In genomic region chr5:145946112-145946861, GRCh38 we compare ENCODE assay signal across 11 cellular contexts. TPM values are rescaled to one million over a fixed set of nuclear protein-coding genes. Genes with fewer than 3 reads are reported as not detected.
A peak's percentile ranks its signal among the peaks of the same experiment; 100 is the strongest.
DNase-seq lines count a peak whose midpoint lies in the region; ATAC-seq and TF ChIP-seq lines count a peak whose summit lies in the region.
"Had no signal": no experiment of that assay in that cellular context is flagged by ENCODE, and none has a peak within 500 bp of the region (broad histone marks: within the 10 kb centered on the region; RNA-seq: fewer than 3 reads in every experiment).

No MANE protein-coding gene starts in this region.

- no peak overlapping the region for H3K4me3 Mint-ChIP-seq in activated CD4-positive, alpha-beta T cell treated with anti-CD3 and anti-CD28 coated beads, Interleukin-2, amount 10 ng/mL, durations not matched to agents 24 days and 14 days
- H3K4me3 Mint-ChIP-seq in CD4-positive, alpha-beta memory T cell: no peak overlapping the region

- no peaks in the 10 kb centered on the region for H3K9me3 ChIP-seq in fibroblast of lung (ENCODE audit: control insufficient read depth, insufficient read depth, low read depth, low read length)
- no peaks in the 10 kb centered on the region for H3K9me3 ChIP-seq in transverse colon
- no peaks in the 10 kb centered on the region for H3K9me3 ChIP-seq in CD4-positive, alpha-beta memory T cell (ENCODE audit: control insufficient read depth in 1 of 2, low read length in 2 of 2)
- H3K9me3 ChIP-seq: BLaER1 had no signal

- peaks cover 26% of the 10 kb centered on the region for H3K4me1 Mint-ChIP-seq in activated CD4-positive, alpha-beta T cell treated with anti-CD3 and anti-CD28 coated beads, Interleukin-2, amount 10 ng/mL, durations not matched to agents 24 days and 14 days
- peaks cover 0 to 3% (median 0%) of the 10 kb centered on the region in 4 donors for H3K4me1 Mint-ChIP-seq in CD4-positive, alpha-beta memory T cell

- POLR2A ChIA-PET in CD4-positive, alpha-beta memory T cell (lab: Charles Lee; ENCODE audit: partially characterized antibody): no interaction called here

- H3K27me3 Mint-ChIP-seq in activated CD4-positive, alpha-beta T cell treated with anti-CD3 and anti-CD28 coated beads, Interleukin-2, amount 10 ng/mL, durations not matched to agents 24 days and 14 days: peaks cover 29% of the 10 kb centered on the region
- no peaks in the 10 kb centered on the region for H3K27me3 Mint-ChIP-seq in CD4-positive, alpha-beta memory T cell

- H3K36me3 Mint-ChIP-seq in activated CD4-positive, alpha-beta T cell treated with anti-CD3 and anti-CD28 coated beads, Interleukin-2, amount 10 ng/mL, durations not matched to agents 24 days and 14 days (ENCODE audit: low read depth): no peaks in the 10 kb centered on the region
- H3K36me3 Mint-ChIP-seq in CD4-positive, alpha-beta memory T cell: no peaks in the 10 kb centered on the region

- CTCF ChIA-PET in CD4-positive, alpha-beta memory T cell (lab: Charles Lee; ENCODE audit: partially characterized antibody): no interaction called here

- TF ChIP-seq CTCF in fibroblast of lung (conservative IDR thresholded peaks at IDR 0.05 in 1 of 2, IDR thresholded peaks at IDR 0.05 in 1 of 2; ENCODE audit: low read depth in 1 of 2, low read length in 2 of 2) (no peak), transverse colon (IDR thresholded peaks at IDR 0.05) (no peak)

- H3K9me3 Mint-ChIP-seq in activated CD4-positive, alpha-beta T cell treated with anti-CD3 and anti-CD28 coated beads, Interleukin-2, amount 10 ng/mL, durations not matched to agents 24 days and 14 days: no peaks in the 10 kb centered on the region
- H3K9me3 Mint-ChIP-seq in CD4-positive, alpha-beta memory T cell: no peaks in the 10 kb centered on the region

- DNase-seq in activated CD4-positive, alpha-beta T cell treated with anti-CD3 and anti-CD28 coated beads, Interleukin-2, amount 10 ng/mL, durations not matched to agents 24 days and 14 days: peak; percentile 74
- no peak for DNase-seq in activated CD4-positive, alpha-beta T cell treated with anti-CD3 and anti-CD28 coated beads for 4 hours
- DNase-seq in RKO (ENCODE audit: low spot score) (peak; percentile 90), fibroblast of lung (ENCODE audit: low read depth in 2 of 2) (peak; percentile 71 to 98), transverse colon (no peak), substantia nigra (lab: John Stamatoyannopoulos, UW) (no peak)
- DNase-seq in CD4-positive, alpha-beta memory T cell: no peak

- H3K4me3 ChIP-seq in fibroblast of lung (replicated peaks in 1 of 4; ENCODE audit: control extremely low read depth in 1 of 4, insufficient read depth in 1 of 4, low read depth in 3 of 4, low read length in 4 of 4): no peak overlapping the region
- no peak overlapping the region for H3K4me3 ChIP-seq in transverse colon
- no peak overlapping the region for H3K4me3 ChIP-seq in CD4-positive, alpha-beta memory T cell (ENCODE audit: low read length in 2 of 2)
- H3K4me3 ChIP-seq: BLaER1, skin epidermis had no signal

- no peak overlapping the region for H3K4me2 ChIP-seq in fibroblast of lung (ENCODE audit: extremely low read depth, insufficient read depth, low read length)
- H3K4me2 ChIP-seq: BLaER1 had no signal

- TF ChIP-seq EP300 in transverse colon (IDR thresholded peaks at IDR 0.05; ENCODE audit: low read depth): no peak

- TF ChIP-seq POLR2A in transverse colon (IDR thresholded peaks at IDR 0.05): no peak

- no peak overlapping the region for H3K9ac ChIP-seq in fibroblast of lung (ENCODE audit: insufficient read depth, low read length)
- H3K9ac ChIP-seq: BLaER1 had no signal

- intact Hi-C loops in activated CD4-positive, alpha-beta T cell treated with anti-CD3 and anti-CD28 coated beads, Interleukin-2, amount 10 ng/mL, durations not matched to agents 24 days and 14 days (cut with micrococcal nuclease): loop anchor here (1.0 to 10.0 kb wide), 6 partner anchors 9 to 1755 kb away; partner anchors contain the start of gene PRELID2
- intact Hi-C loops in transverse colon (cut with DNase I; ENCODE audit: low total_unique reads): no loop called here
- intact Hi-C loops in CD4-positive, alpha-beta memory T cell (cut with micrococcal nuclease): no loop called here

- no peaks in the 10 kb centered on the region for H4K20me1 ChIP-seq in fibroblast of lung (ENCODE audit: control insufficient read depth, extremely low read depth, insufficient read depth, low read length)
- H4K20me1 ChIP-seq: BLaER1 had no signal

- 71 to 79% methylated on average over 3 to 4 of the region's 4 CpGs for WGBS in transverse colon (ENCODE audit: low coverage in 1 of 2), 2 donors

- H3K27me3 ChIP-seq in fibroblast of lung (ENCODE audit: control insufficient read depth, insufficient read depth, low read length) (no peaks in the 10 kb centered on the region), transverse colon (no peaks in the 10 kb centered on the region)
- H3K27me3 ChIP-seq in CD4-positive, alpha-beta memory T cell (ENCODE audit: insufficient read depth, low read length): no peaks in the 10 kb centered on the region
- H3K27me3 ChIP-seq: BLaER1 had no signal

- no peaks in the 10 kb centered on the region for H3K79me2 ChIP-seq in fibroblast of lung (ENCODE audit: control insufficient read depth, insufficient read depth, low read length)

- H3K36me3 ChIP-seq in fibroblast of lung (ENCODE audit: control insufficient read depth, insufficient read depth, low read length) (no peaks in the 10 kb centered on the region), transverse colon (no peaks in the 10 kb centered on the region)
- no peaks in the 10 kb centered on the region for H3K36me3 ChIP-seq in CD4-positive, alpha-beta memory T cell (ENCODE audit: insufficient read depth, low read length)
- H3K36me3 ChIP-seq: BLaER1 had no signal

- no peak overlapping the region for H2AFZ ChIP-seq in fibroblast of lung (ENCODE audit: low read length)

- peaks cover 5% of the 10 kb centered on the region for H3K4me1 ChIP-seq in fibroblast of lung (ENCODE audit: control insufficient read depth, extremely low read depth, insufficient read depth, low read length)
- H3K4me1 ChIP-seq in transverse colon: peaks cover 0 to 51% (median 11%) of the 10 kb centered on the region in 4 donors
- H3K4me1 ChIP-seq in CD4-positive, alpha-beta memory T cell (ENCODE audit: insufficient read depth, low read length): no peaks in the 10 kb centered on the region

- ATAC-seq in HG02885 (IDR thresholded peaks at IDR 0.05; ENCODE audit: poor library complexity, unreplicated experiment): peak; percentile 94

- no peak overlapping the region for H3K27ac ChIP-seq in fibroblast of lung (ENCODE audit: insufficient read depth, low read length)
- H3K27ac ChIP-seq in transverse colon: peak overlapping the region in 3 of 4 donors; percentile 4 to 66 (median 10)
- H3K27ac ChIP-seq in substantia nigra (ENCODE audit: low read depth, low read length, poor library complexity, severe bottlenecking): no peak overlapping the region
- H3K27ac ChIP-seq in CD4-positive, alpha-beta memory T cell (ENCODE audit: low read depth, low read length): no peak overlapping the region
- H3K27ac ChIP-seq: BLaER1 had no signal

- in situ Hi-C loops in transverse colon (cut with MboI; ENCODE audit: low pct_ligation_motif_present in 1 of 4, low pct_unique_long_range_greater_than_20kb in 1 of 4, low sequenced_read_pairs in 3 of 4): no loop called here

- peak overlapping the region; percentile 1 for H3K27ac Mint-ChIP-seq in activated CD4-positive, alpha-beta T cell treated with anti-CD3 and anti-CD28 coated beads, Interleukin-2, amount 10 ng/mL, durations not matched to agents 24 days and 14 days
- no peak overlapping the region for H3K27ac Mint-ChIP-seq in CD4-positive, alpha-beta memory T cell

RNA-seq across cellular contexts. Expression of gene SH3RF2, which starts 9.9 kb away (rescaled TPM):
- total RNA-seq in activated CD4-positive, alpha-beta T cell treated with anti-CD3 and anti-CD28 coated beads, Interleukin-2, amount 10 ng/mL, durations not matched to agents 24 days and 14 days: 0.02 and 0.05 TPM in 2 replicates
- total RNA-seq in fibroblast of lung: 0.26 and 1.2 TPM in 2 replicates
- polyA plus RNA-seq in fibroblast of lung: 0.53 and 1.1 TPM in 2 replicates
- 0.45 and 0.92 TPM in 2 replicates for polyA plus RNA-seq in fibroblast of lung (2012)
- polyA minus RNA-seq in fibroblast of lung (ENCODE audit: low replicate concordance): 2.0 and 6.2 TPM in 2 replicates
- total RNA-seq in transverse colon: 100 to 1,000 TPM in 2 of 4 donors, 10 to 100 TPM in 2; 67.9 to 172 (median 96.3) TPM
- total RNA-seq in CD4-positive, alpha-beta memory T cell: not detected
- polyA plus RNA-seq in CD4-positive, alpha-beta memory T cell: not detected
- total RNA-seq: activated CD8-positive, alpha-beta memory T cell treated with anti-CD3 and anti-CD28 coated beads for 36 hours had no signal

Comparison
In these comparisons a context has a peak if more than half of its experiments do, and no peak if none do; other contexts are left out.
1. DNase-seq: peak in activated CD4-positive, alpha-beta T cell treated with anti-CD3 and anti-CD28 coated beads, Interleukin-2, amount 10 ng/mL, durations not matched to agents 24 days and 14 days (single experiment), RKO (single experiment) and fibroblast of lung (2 of 2); none in activated CD4-positive, alpha-beta T cell treated with anti-CD3 and anti-CD28 coated beads for 4 hours (0 of 2), transverse colon (single experiment), substantia nigra (0 of 49) and CD4-positive, alpha-beta memory T cell (0 of 5).
2. H3K27ac ChIP-seq: peak in transverse colon (3 of 4); none in fibroblast of lung (single experiment), substantia nigra (single experiment) and CD4-positive, alpha-beta memory T cell (single experiment).
3. RNA of gene SH3RF2, which starts 9.9 kb away (total RNA-seq): 67.9 to 172 TPM in transverse colon; 0.26 to 1.2 TPM in fibroblast of lung, 0.02 to 0.05 TPM in activated CD4-positive, alpha-beta T cell treated with anti-CD3 and anti-CD28 coated beads, Interleukin-2, amount 10 ng/mL, durations not matched to agents 24 days and 14 days and not detected in CD4-positive, alpha-beta memory T cell; every median in the first group is over 10 times any median in the second.